In genomic region chr6:74519172-74519571, GRCh38 we compare ENCODE assay signal across 15 cellular contexts.
DNase-seq lines count a peak whose midpoint lies in the region; ATAC-seq and TF ChIP-seq lines count a peak whose summit lies in the region.
"Had no signal": no experiment of that assay in that cellular context is flagged by ENCODE, and none has a peak within 500 bp of the region (broad histone marks: within the 10 kb centered on the region; RNA-seq: fewer than 3 reads in every experiment).

No MANE protein-coding gene starts in this region.

- H3K9ac ChIP-seq in mesendoderm (ENCODE audit: low read length): no peak overlapping the region

- TF ChIP-seq CTCF in BJ (IDR thresholded peaks at IDR 0.05; ENCODE audit: insufficient read depth, low read depth, low read length): no peak
- no peak for TF ChIP-seq CTCF in brain microvascular endothelial cell (IDR thresholded peaks at IDR 0.05; ENCODE audit: low read depth, low read length, missing control alignments)
- no peak for TF ChIP-seq CTCF in upper lobe of left lung (IDR thresholded peaks at IDR 0.05)

- no peak overlapping the region for H4K8ac ChIP-seq in mesendoderm (ENCODE audit: low read depth, low read length)

- H3K27me3 ChIP-seq in BJ (ENCODE audit: control insufficient read depth, insufficient read depth, low read length) (no peaks in the 10 kb centered on the region), brain microvascular endothelial cell (replicated peaks) (no peaks in the 10 kb centered on the region), upper lobe of left lung (no peaks in the 10 kb centered on the region), mesendoderm (ENCODE audit: insufficient read depth, low read length, poor library complexity) (no peaks in the 10 kb centered on the region)
- H3K27me3 ChIP-seq: heart right ventricle, left lung had no signal

- no peaks in the 10 kb centered on the region for H3K79me2 ChIP-seq in mesendoderm (ENCODE audit: control insufficient read depth, insufficient read depth, low read length)

- no peak overlapping the region for H3K18ac ChIP-seq in mesendoderm (ENCODE audit: low read length)

- H2BK120ac ChIP-seq in mesendoderm (ENCODE audit: low read depth, low read length): no peak overlapping the region

- H3K4me1 ChIP-seq in upper lobe of left lung (no peaks in the 10 kb centered on the region), mesendoderm (ENCODE audit: control insufficient read depth, low read depth, low read length) (no peaks in the 10 kb centered on the region)
- H3K4me1 ChIP-seq: heart right ventricle, left lung had no signal

- WGBS in upper lobe of left lung, 2 donors: 60% methylated on average over 1 of the region's 1 CpG
- no CpG with 5 or more reads among the region's 1 CpG for WGBS in mesendoderm (ENCODE audit: extremely low coverage, insufficient coverage, low lambda C conversion rate)

- ATAC-seq in upper lobe of left lung (ENCODE audit: low FRiP score in 2 of 2) (no peak), Right ventricle myocardium inferior (no peak)
- ATAC-seq: heart right ventricle; left lung; natural killer cell treated with Interleukin-12 subunit alpha and Interleukin-12 subunit beta and Interleukin-15 and Interleukin-18, amount 100 ng/mL, for 72 hours had no signal

- H3K4me2 ChIP-seq in mesendoderm (ENCODE audit: low read length): no peak overlapping the region

- no peak for TF ChIP-seq POLR2A in upper lobe of left lung (IDR thresholded peaks at IDR 0.05)

- no peak overlapping the region for H4K5ac ChIP-seq in mesendoderm (ENCODE audit: low read length)

- no peak overlapping the region for H2BK5ac ChIP-seq in mesendoderm (ENCODE audit: low read length)

- CTCF ChIA-PET in BJ (lab: Yijun Ruan, JAX): no interaction called here

- peaks cover 0 to 4% (median 0%) of the 10 kb centered on the region in 4 donors for H3K9me3 ChIP-seq in upper lobe of left lung

- peak; percentile 36 for DNase-seq in BJ (ENCODE audit: low read depth)
- peak; percentile 56 for DNase-seq in LHCN-M2 (ENCODE audit: low read depth)
- DNase-seq in brain microvascular endothelial cell: peak; percentile 29
- DNase-seq in glomerular visceral epithelial cell (ENCODE audit: extremely low spot score): peak; percentile 6
- no peak for DNase-seq in NCI-H2171 (lab: John Stamatoyannopoulos, UW)
- DNase-seq in upper lobe of left lung: no peak
- DNase-seq in mesendoderm: no peak
- DNase-seq in Right ventricle myocardium inferior (ENCODE audit: missing footprints): no peak
- DNase-seq: heart right ventricle; left lung; NCI-H2107; stimulated activated naive CD4-positive, alpha-beta T cell treated with Interleukin-2 at 50 U/mL for 16 hours had no signal

- POLR2A ChIA-PET in BJ (lab: Charles Lee): no interaction called here

- in situ Hi-C loops in brain microvascular endothelial cell (cut with HindIII; ENCODE audit: low pct_ligation_motif_present, low sequenced_read_pairs): no loop called here

- H3K23ac ChIP-seq in mesendoderm (ENCODE audit: low read length): no peak overlapping the region

- TF ChIP-seq EP300 in upper lobe of left lung (IDR thresholded peaks at IDR 0.05): no peak

- no peak overlapping the region for H3K56ac ChIP-seq in mesendoderm (ENCODE audit: low read length)

- no peak overlapping the region for H3K27ac ChIP-seq in brain microvascular endothelial cell
- no peak overlapping the region for H3K27ac ChIP-seq in upper lobe of left lung
- H3K27ac ChIP-seq in mesendoderm (ENCODE audit: low read depth, low read length): no peak overlapping the region
- H3K27ac ChIP-seq: C4-2B, heart right ventricle, left lung, VCaP had no signal

- H3K36me3 ChIP-seq in BJ (ENCODE audit: control insufficient read depth, insufficient read depth, low read length): no peaks in the 10 kb centered on the region
- H3K36me3 ChIP-seq in brain microvascular endothelial cell (replicated peaks): no peaks in the 10 kb centered on the region
- no peaks in the 10 kb centered on the region for H3K36me3 ChIP-seq in upper lobe of left lung
- no peaks in the 10 kb centered on the region for H3K36me3 ChIP-seq in mesendoderm (ENCODE audit: control insufficient read depth, insufficient read depth, low read length)
- H3K36me3 ChIP-seq: heart right ventricle, left lung had no signal

- H2BK15ac ChIP-seq in mesendoderm (replicated peaks; ENCODE audit: low read depth): no peak overlapping the region

- no peak overlapping the region for H2AK5ac ChIP-seq in mesendoderm (ENCODE audit: low read length)

- no peak overlapping the region for H3K4me3 ChIP-seq in BJ (ENCODE audit: low read depth, low read length)
- H3K4me3 ChIP-seq in brain microvascular endothelial cell (ENCODE audit: low read depth, low read length): no peak overlapping the region
- no peak overlapping the region for H3K4me3 ChIP-seq in upper lobe of left lung
- H3K4me3 ChIP-seq in mesendoderm (ENCODE audit: low read length): no peak overlapping the region
- H3K4me3 ChIP-seq: heart right ventricle, left lung had no signal

- intact Hi-C loops in Right ventricle myocardium inferior (cut with DNase I): no loop called here

- H3K79me1 ChIP-seq in mesendoderm (ENCODE audit: low read length): no peaks in the 10 kb centered on the region

- no peak overlapping the region for H3K4ac ChIP-seq in mesendoderm (ENCODE audit: low read depth, low read length)

Comparison
In these comparisons a context has a peak if more than half of its experiments do, and no peak if none do; other contexts are left out.
1. DNase-seq: peak in BJ (single experiment), LHCN-M2 (single experiment), brain microvascular endothelial cell (single experiment) and glomerular visceral epithelial cell (single experiment); none in NCI-H2171 (single experiment), upper lobe of left lung (0 of 2), mesendoderm (single experiment) and Right ventricle myocardium inferior (single experiment).